ENCODE assay signal across 8 cellular contexts in the genomic region with DNA sequence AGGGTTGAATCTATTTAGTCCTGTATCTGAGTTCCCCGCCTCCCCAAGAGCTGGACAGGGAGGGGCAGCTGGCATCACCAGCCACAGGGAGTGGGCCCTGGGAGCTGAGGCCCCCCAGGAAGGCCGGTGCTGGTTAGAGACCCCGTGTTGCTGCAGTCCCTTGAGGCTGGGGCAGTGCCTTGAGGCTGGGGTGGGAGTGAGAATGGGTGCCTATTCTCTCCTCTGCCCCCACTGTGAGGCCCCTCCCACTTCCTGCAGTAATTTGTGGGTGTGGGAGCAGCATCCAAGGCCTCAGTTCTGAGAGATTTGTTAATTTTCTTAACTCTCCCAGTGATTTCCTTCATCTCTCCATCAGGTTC. TPM values are rescaled to one million over a fixed set of nuclear protein-coding genes. Genes with fewer than 3 reads are reported as not detected.
DNase-seq lines count a peak whose midpoint lies in the region; ATAC-seq and TF ChIP-seq lines count a peak whose summit lies in the region.

No MANE protein-coding gene starts in this region.

- H3K27ac ChIP-seq in ACC112 (ENCODE audit: low read depth, low read length) (peak overlapping the region; percentile 97), vagina (peak overlapping the region; percentile 99)

- H3K4me3 ChIP-seq in ACC112 (ENCODE audit: low read depth, low read length), result peak overlapping the region; percentile 9; the same call in 1 of the 2 replicates
- no peak overlapping the region for H3K4me3 ChIP-seq in NT2/D1 (ENCODE audit: insufficient read length, low read depth)
- H3K4me3 ChIP-seq in vagina, result peak overlapping the region in 1 of 2 donors; percentile 14

- H3K9me3 Mint-ChIP-seq in activated naive CD8-positive, alpha-beta T cell (ENCODE audit: low read depth), result no peaks in the 10 kb centered on the region
- H3K9me3 Mint-ChIP-seq in mesothelial cell of epicardium, result no peaks in the 10 kb centered on the region

- no peaks in the 10 kb centered on the region for H3K27me3 ChIP-seq in ACC112 (ENCODE audit: insufficient read depth, low read length)
- H3K27me3 ChIP-seq in NT2/D1 (ENCODE audit: insufficient read depth, insufficient read length), result peaks cover 16% of the 10 kb centered on the region
- H3K27me3 ChIP-seq in vagina, result no peaks in the 10 kb centered on the region

- ATAC-seq in GM21619 (IDR thresholded peaks at IDR 0.05; ENCODE audit: unreplicated experiment), result no peak

- intact Hi-C loops in vagina (cut with DNase I), result loop anchor here (5.0 to 10.0 kb wide), 4 partner anchors 35 to 233 kb away; partner anchors contain the start of genes STK40 and THRAP3

- peak overlapping the region; percentile 86 for H3K27ac Mint-ChIP-seq in activated naive CD8-positive, alpha-beta T cell
- H3K27ac Mint-ChIP-seq in mesothelial cell of epicardium, result peak overlapping the region; percentile 82

- no peaks in the 10 kb centered on the region for H3K36me3 Mint-ChIP-seq in activated naive CD8-positive, alpha-beta T cell
- peaks cover 5% of the 10 kb centered on the region for H3K36me3 Mint-ChIP-seq in mesothelial cell of epicardium

- peak overlapping the region; percentile 53 for H2AFZ ChIP-seq in ACC112 (ENCODE audit: low read length, unreplicated experiment)

- no peaks in the 10 kb centered on the region for H3K27me3 Mint-ChIP-seq in activated naive CD8-positive, alpha-beta T cell
- no peaks in the 10 kb centered on the region for H3K27me3 Mint-ChIP-seq in mesothelial cell of epicardium (ENCODE audit: low read depth)

- peak overlapping the region; percentile 71 for H3K4me3 Mint-ChIP-seq in activated naive CD8-positive, alpha-beta T cell
- no peak overlapping the region for H3K4me3 Mint-ChIP-seq in mesothelial cell of epicardium

- H3K9me3 ChIP-seq in NT2/D1 (ENCODE audit: insufficient read depth, low read length) (no peaks in the 10 kb centered on the region), vagina (no peaks in the 10 kb centered on the region)

- TF ChIP-seq CTCF in mesothelial cell of epicardium (IDR thresholded peaks at IDR 0.05; ENCODE audit: unreplicated experiment) (no peak), vagina (IDR thresholded peaks at IDR 0.05) (no peak)

- H3K79me2 ChIP-seq in ACC112 (ENCODE audit: control insufficient read depth, insufficient read depth, low read length, unreplicated experiment), result peaks cover 38% of the 10 kb centered on the region

- no peak for TF ChIP-seq POLR2A in vagina (IDR thresholded peaks at IDR 0.05)

- H3K9ac ChIP-seq in NT2/D1 (ENCODE audit: insufficient read length, low read depth), result peak overlapping the region; percentile 27

- peaks cover 63% of the 10 kb centered on the region for H3K4me1 Mint-ChIP-seq in activated naive CD8-positive, alpha-beta T cell (ENCODE audit: low read depth)
- H3K4me1 Mint-ChIP-seq in mesothelial cell of epicardium, result peaks cover 48% of the 10 kb centered on the region

- peaks cover 40% of the 10 kb centered on the region for H3K4me1 ChIP-seq in ACC112 (ENCODE audit: control insufficient read depth, insufficient read depth, low read length, unreplicated experiment)
- peaks cover 17% of the 10 kb centered on the region for H3K4me1 ChIP-seq in NT2/D1 (ENCODE audit: insufficient read depth, insufficient read length)
- H3K4me1 ChIP-seq in vagina, result peaks cover 59% of the 10 kb centered on the region

- DNase-seq in NT2/D1 (ENCODE audit: low read depth, low spot score), result no peak
- no peak for DNase-seq in mesothelial cell of epicardium (ENCODE audit: low spot score in 2 of 2, unreplicated experiment in 2 of 2)
- no peak for DNase-seq in vagina (ENCODE audit: extremely low spot score in 2 of 2)
- DNase-seq in hepatic stellate cell (ENCODE audit: low spot score), result no peak
- DNase-seq in NCI-H187 (lab: John Stamatoyannopoulos, UW), result no peak

- H3K36me3 ChIP-seq in ACC112 (ENCODE audit: insufficient read depth, low read length) (no peaks in the 10 kb centered on the region), NT2/D1 (ENCODE audit: insufficient read depth, insufficient read length, low read length) (peaks cover 3% of the 10 kb centered on the region), vagina (no peaks in the 10 kb centered on the region)

RNA-seq across cellular contexts. Expression of gene TRAPPC3, which starts 2.5 kb away (rescaled TPM):
- total RNA-seq in mesothelial cell of epicardium (64.8 to 68.5 TPM (median 68.5 TPM) in 3 replicates), vagina (52.1 TPM)

RNA-seq across cellular contexts. Expression of gene MAP7D1, which starts 4.1 kb away (rescaled TPM):
- 97.8 to 103 TPM (median 101 TPM) in 3 replicates for total RNA-seq in mesothelial cell of epicardium
- total RNA-seq in vagina, result 93.8 TPM

RNA-seq across cellular contexts. Expression of gene COL8A2, which starts 26.8 kb away (rescaled TPM):
- total RNA-seq in mesothelial cell of epicardium (9.0 to 10.5 TPM (median 10.4 TPM) in 3 replicates), vagina (6.4 TPM)
